In genomic region chr1:1254667-1254998, GRCh38 we compare ENCODE assay signal across 26 cellular contexts.
"Had no signal": no experiment of that assay in that cellular context is flagged by ENCODE, and none has a peak within 500 bp of the region (broad histone marks: within the 10 kb centered on the region; RNA-seq: fewer than 3 reads in every experiment).

No MANE protein-coding gene starts in this region.

- H3K9ac ChIP-seq: neural progenitor cell had no signal

- H3K27ac Mint-ChIP-seq: endodermal cell; memory B cell; natural killer cell treated with Interleukin-12 subunit alpha and Interleukin-12 subunit beta and Interleukin-15 and Interleukin-18, amount 100 ng/mL, for 72 hours; neural progenitor cell had no signal

- H3K27me3 Mint-ChIP-seq: memory B cell; natural killer cell treated with Interleukin-12 subunit alpha and Interleukin-12 subunit beta and Interleukin-15 and Interleukin-18, amount 100 ng/mL, for 72 hours had no signal

- H3K27me3 ChIP-seq: gastrocnemius medialis, heart right ventricle, left lung, neural progenitor cell, ovary, sigmoid colon, stomach had no signal

- ATAC-seq: gastrocnemius medialis; heart right ventricle; left lung; natural killer cell treated with Interleukin-12 subunit alpha and Interleukin-12 subunit beta and Interleukin-15 and Interleukin-18, amount 100 ng/mL, for 72 hours had no signal

- H3K36me3 ChIP-seq: neural progenitor cell, ovary had no signal

- H3K4me2 ChIP-seq: neural progenitor cell had no signal

- FAIRE-seq: endothelial cell of umbilical vein, urothelium cell line had no signal

- H3K27ac ChIP-seq: coronary artery, gastrocnemius medialis, heart right ventricle, left lung, lower lobe of right lung, neural progenitor cell, ovary, prostate gland, sigmoid colon, skin epidermis, stomach had no signal

- H2AFZ ChIP-seq: neural progenitor cell had no signal

- H3K4me3 Mint-ChIP-seq: endodermal cell; memory B cell; natural killer cell treated with Interleukin-12 subunit alpha and Interleukin-12 subunit beta and Interleukin-15 and Interleukin-18, amount 100 ng/mL, for 72 hours; neural progenitor cell had no signal

- H3K4me1 Mint-ChIP-seq: neural progenitor cell had no signal

- H3K4me3 ChIP-seq: coronary artery, gastrocnemius medialis, heart right ventricle, left lung, lower lobe of right lung, neural progenitor cell, ovary, prostate gland, sigmoid colon, skin epidermis, stomach had no signal

- DNase-seq: effector CD4-positive, alpha-beta T cell; endodermal cell; erythroblast; gastrocnemius medialis; heart right ventricle; islet precursor cell; left lung; lower lobe of right lung; midbrain; nucleus accumbens; sigmoid colon; stimulated activated CD4-positive, alpha-beta T cell treated with anti-CD3 and anti-CD28 coated beads, Interleukin-2, amount 100 ng/mL, for 24 hours; stimulated activated CD4-positive, alpha-beta T cell treated with anti-CD3 and anti-CD28 coated beads, Interleukin-4, amount 100 ng/mL, for 4 hours; stimulated activated naive CD4-positive, alpha-beta T cell; stomach; substantia nigra; trophoblast cell had no signal

- H3K4me1 ChIP-seq: gastrocnemius medialis, left lung, lower lobe of right lung, neural progenitor cell, sigmoid colon had no signal

- H3K9me3 Mint-ChIP-seq: endodermal cell; memory B cell; natural killer cell treated with Interleukin-12 subunit alpha and Interleukin-12 subunit beta and Interleukin-15 and Interleukin-18, amount 100 ng/mL, for 72 hours; neural progenitor cell had no signal

- H3K9me3 ChIP-seq: gastrocnemius medialis, heart right ventricle, left lung, lower lobe of right lung, ovary, prostate gland, sigmoid colon, stomach had no signal
